Comparison of ENCODE assay signal across 9 cellular contexts in the genomic region with DNA sequence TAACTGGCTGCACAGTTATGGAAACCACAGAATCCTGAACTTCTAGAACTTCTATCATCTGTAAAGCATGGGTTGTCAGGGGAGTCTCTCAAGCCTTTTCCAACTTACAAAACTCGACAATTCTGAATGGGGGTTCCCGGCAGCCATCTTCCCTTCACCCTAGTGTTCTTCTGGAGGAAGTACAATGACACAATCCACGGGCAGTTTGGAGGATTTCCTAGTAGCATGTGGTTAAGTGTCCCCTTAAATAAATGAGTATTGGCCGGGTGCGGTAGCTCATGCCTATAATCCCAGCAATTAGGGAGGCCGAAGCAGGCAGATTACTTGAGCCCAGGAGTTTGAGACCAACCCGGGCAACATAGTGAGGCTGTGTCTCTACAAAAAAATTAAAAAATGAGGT. TPM values are rescaled to one million over a fixed set of nuclear protein-coding genes. Genes with fewer than 3 reads are reported as not detected.
DNase-seq lines count a peak whose midpoint lies in the region; ATAC-seq, FAIRE-seq and TF ChIP-seq lines count a peak whose summit lies in the region.
"Had no signal": no experiment of that assay in that cellular context is flagged by ENCODE, and none has a peak within 500 bp of the region (broad histone marks: within the 10 kb centered on the region; RNA-seq: fewer than 3 reads in every experiment).

No MANE protein-coding gene starts in this region.

- H3K36me3 Mint-ChIP-seq in T-helper 2 cell treated with Interferon-gamma antibody and Interleukin-4, amounts not matched to agents 5 μg/mL and 100 μg/mL, for 36 hours (ENCODE audit: low read depth): peaks cover 8% of the 10 kb centered on the region

- peak overlapping the region; percentile 99 for H3K4me3 Mint-ChIP-seq in T-helper 2 cell treated with Interferon-gamma antibody and Interleukin-4, amounts not matched to agents 5 μg/mL and 100 μg/mL, for 36 hours

- H3K4me3 ChIP-seq in BE2C (ENCODE audit: low read depth, low read length) (no peak overlapping the region), right lobe of liver (no peak overlapping the region)

- ATAC-seq in right lobe of liver (no peak), GM19397 (IDR thresholded peaks at IDR 0.05; ENCODE audit: unreplicated experiment) (no peak)

- peaks cover 40% of the 10 kb centered on the region for H3K4me1 Mint-ChIP-seq in T-helper 2 cell treated with Interferon-gamma antibody and Interleukin-4, amounts not matched to agents 5 μg/mL and 100 μg/mL, for 36 hours (ENCODE audit: low read depth)

- WGBS in right lobe of liver (ENCODE audit: insufficient coverage, low coverage, low lambda C conversion rate, missing lambda C conversion rate): 78% methylated on average over 7 of the region's 7 CpGs

- peaks cover 6% of the 10 kb centered on the region for H3K4me1 ChIP-seq in BE2C
- peaks cover 0 to 16% (median 2%) of the 10 kb centered on the region in 4 donors for H3K4me1 ChIP-seq in right lobe of liver

- peak overlapping the region; percentile 49 for H3K27ac Mint-ChIP-seq in T-helper 2 cell treated with Interferon-gamma antibody and Interleukin-4, amounts not matched to agents 5 μg/mL and 100 μg/mL, for 36 hours

- no peaks in the 10 kb centered on the region for H3K27me3 ChIP-seq in BE2C
- H3K27me3 ChIP-seq in right lobe of liver: peaks cover 0 to 7% of the 10 kb centered on the region in 2 donors

- H3K9me3 ChIP-seq in BE2C (no peaks in the 10 kb centered on the region), right lobe of liver (no peaks in the 10 kb centered on the region)

- H3K27me3 Mint-ChIP-seq in T-helper 2 cell treated with Interferon-gamma antibody and Interleukin-4, amounts not matched to agents 5 μg/mL and 100 μg/mL, for 36 hours (ENCODE audit: low read depth): no peaks in the 10 kb centered on the region

- FAIRE-seq in GM12891 (lab: Jason Lieb, UNC): peak; percentile 20

- TF ChIP-seq POLR2A in GM12891 (IDR thresholded peaks at IDR 0.05; ENCODE audit: low read depth, low read length) (no peak), right lobe of liver (IDR thresholded peaks at IDR 0.05) (no peak)

- H3K27ac ChIP-seq in right lobe of liver: peak overlapping the region in 2 of 3 donors; percentile 33 to 76

- H3K36me3 ChIP-seq in BE2C: no peaks in the 10 kb centered on the region
- no peaks in the 10 kb centered on the region for H3K36me3 ChIP-seq in right lobe of liver

- DNase-seq in BE2C (no peak), GM12891 (ENCODE audit: insufficient read length, low spot score) (no peak), right lobe of liver (no peak), NCI-H510A treated with DMSO at 0.1 percent for 48 hours (lab: John Stamatoyannopoulos, UW) (no peak), SHP77 (lab: John Stamatoyannopoulos, UW) (no peak), putamen (ENCODE audit: low spot score) (no peak)
- no peak for DNase-seq in T-helper 2 cell treated with Interferon-gamma antibody and Interleukin-4, amounts not matched to agents 5 μg/mL and 100 μg/mL, for 36 hours (ENCODE audit: low spot score)
- DNase-seq: occipital lobe had no signal

- intact Hi-C loops in right lobe of liver (cut with DNase I): no loop called here

- no peaks in the 10 kb centered on the region for H3K9me3 Mint-ChIP-seq in T-helper 2 cell treated with Interferon-gamma antibody and Interleukin-4, amounts not matched to agents 5 μg/mL and 100 μg/mL, for 36 hours

- TF ChIP-seq CTCF in BE2C (IDR thresholded peaks at IDR 0.05; ENCODE audit: low read depth, low read length) (peak; percentile 18; the same call in 1 of the 2 replicates), right lobe of liver (IDR thresholded peaks at IDR 0.05) (no peak)

TF ChIP-seq in GM12891, 5 proteins besides CTCF, POLR2A, EP300 and RAD21:
- TF ChIP-seq TAF1 (IDR thresholded peaks at IDR 0.05; ENCODE audit: low read depth, low read length) (no peak), PAX5 (IDR thresholded peaks at IDR 0.05; ENCODE audit: insufficient read depth, low read length, severe bottlenecking) (no peak), SPI1 (IDR thresholded peaks at IDR 0.05; ENCODE audit: low read depth, low read length) (no peak), POU2F2 (IDR thresholded peaks at IDR 0.05; ENCODE audit: low read depth, low read length) (no peak), POLR2AphosphoS5 (IDR thresholded peaks at IDR 0.05; ENCODE audit: low read depth, low read length) (no peak)

RNA-seq across cellular contexts. Expression of a gene that starts 2.1 kb away (rescaled TPM):
- 0.86 TPM for polyA plus RNA-seq in BE2C (2012; ENCODE audit: insufficient read depth, insufficient read length, low read depth)
- 1.7 TPM for polyA plus RNA-seq in GM12891 (2012; ENCODE audit: low read depth, missing spikeins)
- 1 to 10 TPM in 1 of 6 experiments, under 1 TPM in 5; 0.19 to 1.2 (median 0.45) TPM for total RNA-seq in right lobe of liver

RNA-seq across cellular contexts. Expression of a gene that starts 2.5 kb away (rescaled TPM):
- polyA plus RNA-seq in BE2C (2012; ENCODE audit: insufficient read depth, insufficient read length, low read depth): 2.5 TPM
- polyA plus RNA-seq in GM12891 (2012; ENCODE audit: low read depth, missing spikeins): 3.1 TPM
- 1 to 10 TPM; 1.2 to 3.3 (median 2.5) TPM for total RNA-seq in right lobe of liver

RNA-seq across cellular contexts. Expression of a gene that starts 41.0 kb away (rescaled TPM):
- polyA plus RNA-seq in BE2C (2012; ENCODE audit: insufficient read depth, insufficient read length, low read depth): 64.2 TPM
- 84.6 TPM for polyA plus RNA-seq in GM12891 (2012; ENCODE audit: low read depth, missing spikeins)
- total RNA-seq in right lobe of liver: 10 to 100 TPM; 15.3 to 31.2 (median 18.2) TPM
